In genomic region chr3:31449318-31449717, GRCh38 we compare ENCODE assay signal across 27 cellular contexts.
"Had no signal": no experiment of that assay in that cellular context is flagged by ENCODE, and none has a peak within 500 bp of the region (broad histone marks: within the 10 kb centered on the region; RNA-seq: fewer than 3 reads in every experiment).

No MANE protein-coding gene starts in this region.

- ATAC-seq: gastroesophageal sphincter, left cardiac atrium had no signal

- DNase-seq: activated CD4-positive, alpha-beta T cell treated with anti-CD3 and anti-CD28 coated beads for 1 hour; activated CD4-positive, alpha-beta T cell treated with anti-CD3 and anti-CD28 coated beads, Interleukin-2, amount 50 U/mL, for 4 hours; activated CD8-positive, alpha-beta memory T cell treated with anti-CD3 and anti-CD28 coated beads for 24 hours; activated CD8-positive, alpha-beta memory T cell treated with anti-CD3 and anti-CD28 coated beads, Interleukin-2, amount 50 U/mL, for 4 hours; activated effector memory CD4-positive, alpha-beta T cell treated with Interleukin-2 at 50 U/mL for 16 hours; activated naive CD4-positive, alpha-beta T cell treated with anti-CD3 and anti-CD28 coated beads, Interleukin-2, amount 50 U/mL, for 16 hours; activated T-cell treated with anti-CD3 and anti-CD28 coated beads, Interleukin-2, amount 50 U/mL, for 24 hours; cerebellar nuclear complex; head of caudate nucleus; hypothalamus; left cardiac atrium; midbrain; natural killer cell; retina; spleen; stimulated activated CD4-positive, alpha-beta T cell treated with anti-CD3 and anti-CD28 coated beads, Interleukin-4, amount 100 ng/mL, for 1 hour; stimulated activated naive CD4-positive, alpha-beta T cell treated with Interleukin-2 at 50 U/mL for 16 hours had no signal

- H3K4me3 Mint-ChIP-seq: activated T-cell treated with anti-CD3 and anti-CD28 coated beads, Interleukin-2, amount 50 U/mL, for 24 hours; endodermal cell; natural killer cell; type B pancreatic cell had no signal

- H3K9me3 Mint-ChIP-seq: endodermal cell, natural killer cell had no signal

- H3K36me3 Mint-ChIP-seq: natural killer cell, type B pancreatic cell had no signal

- H3K4me3 ChIP-seq: breast epithelium, coronary artery, gastroesophageal sphincter, spleen, thoracic aorta, vagina had no signal

- H3K27ac Mint-ChIP-seq: activated T-cell treated with anti-CD3 and anti-CD28 coated beads, Interleukin-2, amount 50 U/mL, for 24 hours; endodermal cell; natural killer cell; progenitor cell of endocrine pancreas; type B pancreatic cell had no signal

- H3K27me3 ChIP-seq: breast epithelium, gastroesophageal sphincter, spleen, vagina had no signal

- H3K27me3 Mint-ChIP-seq: activated T-cell treated with anti-CD3 and anti-CD28 coated beads, Interleukin-2, amount 50 U/mL, for 24 hours; progenitor cell of endocrine pancreas; type B pancreatic cell had no signal

- FAIRE-seq: astrocyte, TTC549 had no signal

- H3K27ac ChIP-seq: breast epithelium, coronary artery, gastroesophageal sphincter, spleen, thoracic aorta, vagina had no signal

- H3K36me3 ChIP-seq: breast epithelium, gastroesophageal sphincter, spleen, thoracic aorta, vagina had no signal

- H3K4me1 ChIP-seq: breast epithelium, gastroesophageal sphincter, spleen, vagina had no signal

- H3K9me3 ChIP-seq: breast epithelium, vagina had no signal
